Comparison of ENCODE assay signal across 1 cellular context in genomic region chr22:23075525-23076216, GRCh38.
TF ChIP-seq lines count a peak whose summit lies in the region.

No MANE protein-coding gene starts in this region.

TF ChIP-seq in H1, 55 proteins besides CTCF, POLR2A, EP300 and RAD21:
- TF ChIP-seq SIX5 (IDR thresholded peaks at IDR 0.05; ENCODE audit: low read depth, low read length) (no peak), KDM5A (IDR thresholded peaks at IDR 0.05; ENCODE audit: low read length) (no peak)
